Comparison of ENCODE assay signal across 25 cellular contexts in the genomic region with DNA sequence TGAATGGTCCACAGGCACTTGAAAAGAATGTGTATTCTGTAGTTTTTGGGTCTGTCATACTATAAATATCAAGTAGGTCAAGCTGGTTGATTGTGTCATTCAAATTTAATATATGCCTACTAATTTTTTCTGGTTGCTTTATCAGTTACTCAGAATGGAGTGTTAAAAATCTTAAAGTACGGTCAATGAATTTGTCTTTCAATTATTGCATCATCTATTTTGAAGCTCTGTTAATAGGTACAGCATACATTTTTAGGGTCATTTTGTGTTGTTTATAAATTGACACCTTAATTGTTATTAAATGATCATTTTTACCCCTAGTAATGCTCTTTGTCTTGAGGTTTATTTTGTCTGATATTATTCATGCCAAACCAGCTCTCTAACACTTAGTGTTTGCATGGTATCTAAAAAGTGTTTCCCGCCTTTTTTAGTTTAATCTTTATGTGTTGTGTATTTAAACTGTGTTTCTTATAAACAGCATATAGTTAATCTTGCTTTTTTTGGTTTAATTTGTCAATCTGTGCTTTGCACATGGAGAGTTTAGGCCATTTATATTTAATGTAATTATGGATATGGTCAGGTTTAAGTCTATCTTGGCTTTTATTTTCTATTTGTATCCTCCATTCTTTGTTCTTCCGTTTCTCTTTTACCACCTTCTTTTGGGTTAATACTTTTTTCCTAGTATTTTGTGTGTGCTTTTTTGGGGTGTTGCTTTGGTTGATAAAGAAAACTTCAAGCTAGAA.
"Had no signal": no experiment of that assay in that cellular context is flagged by ENCODE, and none has a peak within 500 bp of the region (broad histone marks: within the 10 kb centered on the region; RNA-seq: fewer than 3 reads in every experiment).

No MANE protein-coding gene starts in this region.

- H3K4me1 ChIP-seq: colonic mucosa, esophagus squamous epithelium, gastrocnemius medialis, heart right ventricle, left lung, lower lobe of right lung had no signal

- H3K9me3 ChIP-seq: colonic mucosa, esophagus squamous epithelium, gastrocnemius medialis, lower lobe of right lung, mucosa of descending colon had no signal

- H3K27me3 ChIP-seq: colonic mucosa, esophagus squamous epithelium, gastrocnemius medialis, heart right ventricle, left lung had no signal

- H3K4me3 ChIP-seq: colonic mucosa, esophagus squamous epithelium, gastrocnemius medialis, heart right ventricle, left lung, lower lobe of right lung, mucosa of descending colon had no signal

- FAIRE-seq: endometrium, islet of Langerhans, keratinocyte had no signal

- H3K27ac ChIP-seq: colonic mucosa, epithelial cell of prostate, esophagus squamous epithelium, gastrocnemius medialis, heart right ventricle, left lung, lower lobe of right lung had no signal

- H3K36me3 ChIP-seq: colonic mucosa, esophagus squamous epithelium, gastrocnemius medialis, heart right ventricle, left lung, lower lobe of right lung had no signal

- DNase-seq: colonic mucosa; cortex of kidney; effector CD8-positive, alpha-beta T cell; effector memory CD8-positive, alpha-beta T cell; endodermal cell; erythroblast; esophagus squamous epithelium; foreskin fibroblast; foreskin melanocyte; gastrocnemius medialis; glutamatergic neuron; heart right ventricle; hippocampal formation; left cardiac atrium; left lung; left ventricle myocardium superior; lower lobe of right lung; mesenchymal stem cell; mucosa of descending colon; naive B cell had no signal

- ATAC-seq: effector memory CD8-positive, alpha-beta T cell; esophagus mucosa; gastrocnemius medialis; heart right ventricle; left cardiac atrium; left lung; left ventricle myocardium superior; lower lobe of right lung; mucosa of descending colon had no signal
